In genomic region chrX:152904151-152905080, GRCh38 we compare ENCODE assay signal across 8 cellular contexts. TPM values are rescaled to one million over a fixed set of nuclear protein-coding genes. Genes with fewer than 3 reads are reported as not detected.
DNase-seq lines count a peak whose midpoint lies in the region; ATAC-seq and TF ChIP-seq lines count a peak whose summit lies in the region.

No MANE protein-coding gene starts in this region.

- BruUV-seq in A673 (replicated peaks; lab: Mats Ljungman, UMichigan), result no TSS peak

- no peaks in the 10 kb centered on the region for H3K4me1 ChIP-seq in A673 (ENCODE audit: insufficient read depth, low read length, poor library complexity, severe bottlenecking)

- TF ChIP-seq CTCF in A673 (conservative IDR thresholded peaks at IDR 0.05; ENCODE audit: low read depth, low read length) (peak; percentile 80), GM12872 (IDR thresholded peaks at IDR 0.05; ENCODE audit: insufficient read depth, low read depth, low read length) (peak; percentile 80), NB4 (IDR thresholded peaks at IDR 0.05; ENCODE audit: low read depth, low read length) (peak; percentile 75), epithelial cell of proximal tubule (conservative IDR thresholded peaks at IDR 0.05; ENCODE audit: low read depth, low read length) (peak; percentile 73), natural killer cell (IDR thresholded peaks at IDR 0.05) (peak; percentile 23)

- no peaks in the 10 kb centered on the region for H3K9me3 ChIP-seq in A673 (ENCODE audit: low read depth, low read length, poor library complexity, severe bottlenecking)

- H3K4me3 ChIP-seq in A673 (ENCODE audit: low read depth, low read length, poor library complexity, severe bottlenecking) (no peak overlapping the region), NB4 (ENCODE audit: low read depth, low read length) (no peak overlapping the region), epithelial cell of proximal tubule (ENCODE audit: low read depth, low read length) (no peak overlapping the region)

- H3K9me3 Mint-ChIP-seq in natural killer cell, result no peaks in the 10 kb centered on the region

- CTCF ChIA-PET in A673 (lab: Charles Lee), result no interaction called here

- H3K27ac ChIP-seq in A673 (ENCODE audit: low read depth, low read length, poor library complexity, severe bottlenecking), result no peak overlapping the region

- DNase-seq in A673 (ENCODE audit: low spot score) (peak; percentile 55), NB4 (ENCODE audit: low read depth) (peak; percentile 41), epithelial cell of proximal tubule (ENCODE audit: low read depth) (no peak), natural killer cell (peak; percentile 20)
- peak; percentile 6 to 14 for DNase-seq in activated CD4-positive, alpha-beta T cell treated with anti-CD3 and anti-CD28 coated beads, Interleukin-2, amount 50 U/mL, for 4 hours

- peaks cover 4 to 7% of the 10 kb centered on the region in 2 donors for H3K27me3 Mint-ChIP-seq in natural killer cell (ENCODE audit: low read depth in 2 of 2)

- intact Hi-C loops in A673 (cut with micrococcal nuclease; ENCODE audit: unreplicated experiment) (no loop called here), natural killer cell (cut with micrococcal nuclease) (no loop called here)

- H3K27me3 ChIP-seq in A673 (replicated peaks; ENCODE audit: insufficient read depth, low read depth, low read length, poor library complexity), result no peaks in the 10 kb centered on the region

- no peak overlapping the region for H3K27ac Mint-ChIP-seq in natural killer cell

- H3K36me3 ChIP-seq in A673 (ENCODE audit: insufficient read depth, low read length, poor library complexity, severe bottlenecking), result no peaks in the 10 kb centered on the region

- no peaks in the 10 kb centered on the region for H3K4me1 Mint-ChIP-seq in natural killer cell

- H3K4me3 Mint-ChIP-seq in natural killer cell, result no peak overlapping the region

- ATAC-seq in natural killer cell (peak in 2 of 3 donors; percentile 50 to 66), HG03280 (IDR thresholded peaks at IDR 0.05; ENCODE audit: unreplicated experiment) (no peak), HG02763 (IDR thresholded peaks at IDR 0.05; ENCODE audit: unreplicated experiment) (no peak)

- H3K36me3 Mint-ChIP-seq in natural killer cell, result no peaks in the 10 kb centered on the region

- no peak for TF ChIP-seq POLR2A in NB4 (IDR thresholded peaks at IDR 0.05; ENCODE audit: extremely low read depth, insufficient read length)

- POLR2A ChIA-PET in A673 (lab: Charles Lee; ENCODE audit: low non-redundant PET), result no interaction called here

RNA-seq across cellular contexts. Expression of gene ZNF185, which starts 6.5 kb away (rescaled TPM):
- total RNA-seq in A673 (2021) (2.1 and 2.2 TPM in 2 replicates), epithelial cell of proximal tubule (14.4 and 41.6 TPM in 2 replicates), natural killer cell (10 to 100 TPM in 1 of 3 donors, 1 to 10 TPM in 2; 1.9 to 12.4 (median 6.5) TPM)

Comparison
In these comparisons a context has a peak if more than half of its experiments do, and no peak if none do; other contexts are left out.
1. CTCF ChIP-seq: peak in every context shown above with its lines; median percentile 80 in A673; 80 in GM12872; 75 in NB4; 73 in epithelial cell of proximal tubule; 23 in natural killer cell.
2. ATAC-seq: peak in natural killer cell (2 of 3); none in HG03280 (single experiment) and HG02763 (single experiment).